In the genomic region with DNA sequence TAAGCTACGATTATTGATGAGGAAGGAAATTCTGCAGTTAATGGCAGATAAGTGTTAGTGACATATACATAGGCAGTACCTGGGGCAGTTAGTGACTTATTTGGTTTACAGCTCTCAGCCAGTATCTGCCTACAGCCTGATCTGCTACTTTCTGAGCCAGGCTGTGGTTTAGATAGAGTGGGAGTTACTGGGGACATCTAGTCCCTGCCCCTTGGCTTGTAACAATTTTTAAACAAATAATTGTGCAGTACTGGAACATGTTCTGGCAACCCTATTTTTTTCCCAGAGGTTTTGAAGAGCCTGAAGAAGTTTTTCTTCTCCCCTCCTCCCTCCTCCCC, we compare ENCODE assay signal across 10 cellular contexts. TPM values are rescaled to one million over a fixed set of nuclear protein-coding genes. Genes with fewer than 3 reads are reported as not detected.
DNase-seq lines count a peak whose midpoint lies in the region; ATAC-seq and TF ChIP-seq lines count a peak whose summit lies in the region.
"Had no signal": no experiment of that assay in that cellular context is flagged by ENCODE, and none has a peak within 500 bp of the region (broad histone marks: within the 10 kb centered on the region; RNA-seq: fewer than 3 reads in every experiment).

No MANE protein-coding gene starts in this region.

- H3K4me3 Mint-ChIP-seq in GM23338 (peak overlapping the region; percentile 91), brain (peak overlapping the region; percentile 91 to 96 (median 96)), nephron progenitor cell (peak overlapping the region; percentile 86)

- peak overlapping the region; percentile 92 for H3K4me3 ChIP-seq in GM23338

- DNase-seq in NCI-H1105 treated with DMSO at 0.1 percent for 48 hours (lab: John Stamatoyannopoulos, UW) (peak; percentile 3), NCI-H1105 (lab: John Stamatoyannopoulos, UW) (no peak), GM23338 (ENCODE audit: low spot score) (no peak), nephron progenitor cell (no peak), SW480 (ENCODE audit: low spot score) (no peak)
- DNase-seq in activated CD4-positive, CD25-positive, alpha-beta regulatory T cell treated with anti-CD3 and anti-CD28 coated beads, Interleukin-2, amount 50 U/mL, for 72 hours: no peak
- DNase-seq: NK-92 treated with Interleukin-12 subunit alpha and Interleukin-12 subunit beta, amount 100 ng/mL, for 24 hours; T1000 had no signal

- H3K27ac Mint-ChIP-seq in GM23338: no peak overlapping the region
- H3K27ac Mint-ChIP-seq in brain: peak overlapping the region; percentile 76 to 99 (median 96)
- H3K27ac Mint-ChIP-seq in nephron progenitor cell: no peak overlapping the region

- H3K27me3 Mint-ChIP-seq in GM23338 (ENCODE audit: insufficient read depth, low read depth, poor library complexity) (peaks cover 12% of the 10 kb centered on the region), brain (peaks cover 11% of the 10 kb centered on the region), nephron progenitor cell (ENCODE audit: low read depth, poor library complexity) (peaks cover 22% of the 10 kb centered on the region)

- H3K36me3 Mint-ChIP-seq in GM23338 (ENCODE audit: low read depth): peaks cover 20% of the 10 kb centered on the region
- H3K36me3 Mint-ChIP-seq in brain: no peaks in the 10 kb centered on the region
- H3K36me3 Mint-ChIP-seq in nephron progenitor cell (ENCODE audit: low read depth): no peaks in the 10 kb centered on the region

- TF ChIP-seq CTCF in GM23338 (conservative IDR thresholded peaks at IDR 0.05; ENCODE audit: low read depth in 2 of 2) (no peak), brain (conservative IDR thresholded peaks at IDR 0.05) (no peak), nephron progenitor cell (IDR thresholded peaks at IDR 0.05) (no peak)

- H3K4me1 Mint-ChIP-seq in GM23338 (peaks cover 9% of the 10 kb centered on the region), brain (peaks cover 30% of the 10 kb centered on the region), nephron progenitor cell (peaks cover 13% of the 10 kb centered on the region)

- H3K36me3 ChIP-seq in GM23338 (ENCODE audit: insufficient read depth): 0 out of 2 replicates have a peak, but pooled peaks cover 4% of the 10 kb centered on the region

- H3K4me1 ChIP-seq in GM23338 (ENCODE audit: insufficient read depth): peaks cover 5% of the 10 kb centered on the region; the same call in 1 of the 2 replicates

- peaks cover 9% of the 10 kb centered on the region for H3K9me2 ChIP-seq in GM23338 (ENCODE audit: insufficient read depth)

- H3K79me2 ChIP-seq in GM23338 (replicated peaks; ENCODE audit: insufficient read depth): no peaks in the 10 kb centered on the region; the same call in 1 of the 2 replicates

- peaks cover 18% of the 10 kb centered on the region for H4K20me1 ChIP-seq in GM23338 (replicated peaks; ENCODE audit: insufficient read depth)

- peaks cover 2% of the 10 kb centered on the region; the same call in 1 of the 2 replicates for H3F3A ChIP-seq in GM23338 (replicated peaks; ENCODE audit: low read depth)

- ATAC-seq in GM23338: no peak
- no peak for ATAC-seq in GM21367 (IDR thresholded peaks at IDR 0.05; ENCODE audit: unreplicated experiment)

- no peak overlapping the region for H3K27ac ChIP-seq in GM23338 (ENCODE audit: low read depth)

- peaks cover 20% of the 10 kb centered on the region; the same call in 2 of the 3 replicates for H3K9me3 Mint-ChIP-seq in GM23338
- peaks cover 6 to 22% (median 12%) of the 10 kb centered on the region in 5 experiments for H3K9me3 Mint-ChIP-seq in brain
- peaks cover 23% of the 10 kb centered on the region for H3K9me3 Mint-ChIP-seq in nephron progenitor cell

- H3K27me3 ChIP-seq in GM23338 (ENCODE audit: insufficient read depth): peaks cover 6% of the 10 kb centered on the region; the same call in 1 of the 2 replicates

- H2AFZ ChIP-seq in GM23338: no peak overlapping the region

- H3K4me2 ChIP-seq in GM23338: peak overlapping the region; percentile 95

TF ChIP-seq in GM23338, 12 proteins besides CTCF, POLR2A, EP300 and RAD21 (continues in another document):
- TF ChIP-seq ZNF114 (CRISPR knock-in tag; IDR thresholded peaks at IDR 0.05): no peak
- no peak for TF ChIP-seq JUNB (IDR thresholded peaks at IDR 0.05; ENCODE audit: unreplicated experiment)
- TF ChIP-seq, protein P1, sequence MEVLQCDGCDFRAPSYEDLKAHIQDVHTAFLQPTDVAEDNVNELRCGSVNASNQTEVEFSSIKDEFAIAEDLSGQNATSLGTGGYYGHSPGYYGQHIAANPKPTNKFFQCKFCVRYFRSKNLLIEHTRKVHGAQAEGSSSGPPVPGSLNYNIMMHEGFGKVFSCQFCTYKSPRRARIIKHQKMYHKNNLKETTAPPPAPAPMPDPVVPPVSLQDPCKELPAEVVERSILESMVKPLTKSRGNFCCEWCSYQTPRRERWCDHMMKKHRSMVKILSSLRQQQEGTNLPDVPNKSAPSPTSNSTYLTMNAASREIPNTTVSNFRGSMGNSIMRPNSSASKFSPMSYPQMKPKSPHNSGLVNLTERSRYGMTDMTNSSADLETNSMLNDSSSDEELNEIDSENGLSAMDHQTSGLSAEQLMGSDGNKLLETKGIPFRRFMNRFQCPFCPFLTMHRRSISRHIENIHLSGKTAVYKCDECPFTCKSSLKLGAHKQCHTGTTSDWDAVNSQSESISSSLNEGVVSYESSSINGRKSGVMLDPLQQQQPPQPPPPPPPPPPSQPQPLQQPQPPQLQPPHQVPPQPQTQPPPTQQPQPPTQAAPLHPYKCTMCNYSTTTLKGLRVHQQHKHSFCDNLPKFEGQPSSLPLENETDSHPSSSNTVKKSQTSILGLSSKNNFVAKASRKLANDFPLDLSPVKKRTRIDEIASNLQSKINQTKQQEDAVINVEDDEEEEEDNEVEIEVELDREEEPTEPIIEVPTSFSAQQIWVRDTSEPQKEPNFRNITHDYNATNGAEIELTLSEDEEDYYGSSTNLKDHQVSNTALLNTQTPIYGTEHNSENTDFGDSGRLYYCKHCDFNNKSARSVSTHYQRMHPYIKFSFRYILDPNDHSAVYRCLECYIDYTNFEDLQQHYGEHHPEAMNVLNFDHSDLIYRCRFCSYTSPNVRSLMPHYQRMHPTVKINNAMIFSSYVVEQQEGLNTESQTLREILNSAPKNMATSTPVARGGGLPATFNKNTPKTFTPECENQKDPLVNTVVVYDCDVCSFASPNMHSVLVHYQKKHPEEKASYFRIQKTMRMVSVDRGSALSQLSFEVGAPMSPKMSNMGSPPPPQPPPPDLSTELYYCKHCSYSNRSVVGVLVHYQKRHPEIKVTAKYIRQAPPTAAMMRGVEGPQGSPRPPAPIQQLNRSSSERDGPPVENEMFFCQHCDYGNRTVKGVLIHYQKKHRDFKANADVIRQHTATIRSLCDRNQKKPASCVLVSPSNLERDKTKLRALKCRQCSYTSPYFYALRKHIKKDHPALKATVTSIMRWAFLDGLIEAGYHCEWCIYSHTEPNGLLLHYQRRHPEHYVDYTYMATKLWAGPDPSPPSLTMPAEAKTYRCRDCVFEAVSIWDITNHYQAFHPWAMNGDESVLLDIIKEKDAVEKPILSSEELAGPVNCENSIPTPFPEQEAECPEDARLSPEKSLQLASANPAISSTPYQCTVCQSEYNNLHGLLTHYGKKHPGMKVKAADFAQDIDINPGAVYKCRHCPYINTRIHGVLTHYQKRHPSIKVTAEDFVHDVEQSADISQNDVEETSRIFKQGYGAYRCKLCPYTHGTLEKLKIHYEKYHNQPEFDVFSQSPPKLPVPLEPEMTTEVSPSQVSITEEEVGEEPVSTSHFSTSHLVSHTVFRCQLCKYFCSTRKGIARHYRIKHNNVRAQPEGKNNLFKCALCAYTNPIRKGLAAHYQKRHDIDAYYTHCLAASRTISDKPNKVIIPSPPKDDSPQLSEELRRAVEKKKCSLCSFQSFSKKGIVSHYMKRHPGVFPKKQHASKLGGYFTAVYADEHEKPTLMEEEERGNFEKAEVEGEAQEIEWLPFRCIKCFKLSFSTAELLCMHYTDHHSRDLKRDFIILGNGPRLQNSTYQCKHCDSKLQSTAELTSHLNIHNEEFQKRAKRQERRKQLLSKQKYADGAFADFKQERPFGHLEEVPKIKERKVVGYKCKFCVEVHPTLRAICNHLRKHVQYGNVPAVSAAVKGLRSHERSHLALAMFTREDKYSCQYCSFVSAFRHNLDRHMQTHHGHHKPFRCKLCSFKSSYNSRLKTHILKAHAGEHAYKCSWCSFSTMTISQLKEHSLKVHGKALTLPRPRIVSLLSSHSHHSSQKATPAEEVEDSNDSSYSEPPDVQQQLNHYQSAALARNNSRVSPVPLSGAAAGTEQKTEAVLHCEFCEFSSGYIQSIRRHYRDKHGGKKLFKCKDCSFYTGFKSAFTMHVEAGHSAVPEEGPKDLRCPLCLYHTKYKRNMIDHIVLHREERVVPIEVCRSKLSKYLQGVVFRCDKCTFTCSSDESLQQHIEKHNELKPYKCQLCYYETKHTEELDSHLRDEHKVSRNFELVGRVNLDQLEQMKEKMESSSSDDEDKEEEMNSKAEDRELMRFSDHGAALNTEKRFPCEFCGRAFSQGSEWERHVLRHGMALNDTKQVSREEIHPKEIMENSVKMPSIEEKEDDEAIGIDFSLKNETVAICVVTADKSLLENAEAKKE (CRISPR knock-in tag; IDR thresholded peaks at IDR 0.05): no peak
- no peak for TF ChIP-seq CREB1 (CRISPR knock-in tag; IDR thresholded peaks at IDR 0.05; ENCODE audit: low read depth)
- no peak for TF ChIP-seq POLR2AphosphoS5 (IDR thresholded peaks at IDR 0.05; ENCODE audit: low read depth)
- TF ChIP-seq, protein P2, sequence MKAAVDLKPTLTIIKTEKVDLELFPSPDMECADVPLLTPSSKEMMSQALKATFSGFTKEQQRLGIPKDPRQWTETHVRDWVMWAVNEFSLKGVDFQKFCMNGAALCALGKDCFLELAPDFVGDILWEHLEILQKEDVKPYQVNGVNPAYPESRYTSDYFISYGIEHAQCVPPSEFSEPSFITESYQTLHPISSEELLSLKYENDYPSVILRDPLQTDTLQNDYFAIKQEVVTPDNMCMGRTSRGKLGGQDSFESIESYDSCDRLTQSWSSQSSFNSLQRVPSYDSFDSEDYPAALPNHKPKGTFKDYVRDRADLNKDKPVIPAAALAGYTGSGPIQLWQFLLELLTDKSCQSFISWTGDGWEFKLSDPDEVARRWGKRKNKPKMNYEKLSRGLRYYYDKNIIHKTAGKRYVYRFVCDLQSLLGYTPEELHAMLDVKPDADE (IDR thresholded peaks at IDR 0.05): no peak

RNA-seq across cellular contexts. Expression of gene KIF5C, which starts 2.3 kb away (rescaled TPM):
- total RNA-seq in GM23338 (2014; rRNA removed; shearing (Covaris generic)): 46.5 and 49.1 TPM in 2 replicates
- 37.8 and 45.0 TPM in 2 replicates for polyA plus RNA-seq in GM23338 (2016; fragmentation: Nextera tagmentation; extraction: Ambion mirVana)
- 93.6 TPM for polyA plus RNA-seq in brain (ENCODE audit: insufficient read depth, low read depth, low replicate concordance)

Comparison
In these comparisons a context has a peak if more than half of its experiments do, and no peak if none do; other contexts are left out.
1. H3K27ac Mint-ChIP-seq: peak in brain (5 of 5); none in GM23338 (single experiment) and nephron progenitor cell (single experiment).
2. Peak in every context shown above with its lines, with median percentiles within 50 percentile points of each other: H3K4me3 Mint-ChIP-seq.